ENCODE assay signal across 20 cellular contexts in genomic region chr3:182252802-182253201, GRCh38.
DNase-seq lines count a peak whose midpoint lies in the region; ATAC-seq lines count a peak whose summit lies in the region.
"Had no signal": no experiment of that assay in that cellular context is flagged by ENCODE, and none has a peak within 500 bp of the region (broad histone marks: within the 10 kb centered on the region; RNA-seq: fewer than 3 reads in every experiment).

No MANE protein-coding gene starts in this region.

- ATAC-seq in HG02763 (IDR thresholded peaks at IDR 0.05; ENCODE audit: unreplicated experiment) = no peak
- ATAC-seq: A549 had no signal

- peak; percentile 17 for DNase-seq in LHCN-M2 (ENCODE audit: low read depth)
- DNase-seq in caudate nucleus (lab: John Stamatoyannopoulos, UW) = no peak
- peak; percentile 32 for DNase-seq in medulla oblongata (ENCODE audit: extremely low spot score)
- no peak for DNase-seq in activated CD4-positive, alpha-beta T cell treated with anti-CD3 and anti-CD28 coated beads, Interleukin-2, amount 50 U/mL, for 48 hours
- no peak for DNase-seq in UCSD-AML1 (lab: John Stamatoyannopoulos, UW; ENCODE audit: unreplicated experiment)
- no peak for DNase-seq in NCI-H1436 treated with DMSO at 0.1 percent for 48 hours (lab: John Stamatoyannopoulos, UW)
- DNase-seq: 8988T; ACHN; AML-193; BE2C; CD4-positive, alpha-beta T cell; CD8-positive, alpha-beta memory T cell; DMS 273 treated with DMSO at 0.1 percent for 48 hours; DMS79; GF-D8; GOT3; HFFc6 had no signal

- H3K27ac ChIP-seq in caudate nucleus (ENCODE audit: low read depth, low read length) = peak overlapping the region; percentile 11
- H3K27ac ChIP-seq: A549; BLaER1 treated with 17β-estradiol and CSF1 and Interleukin-3, amounts not matched to agents 10 nM and 100 nM had no signal

Comparison
In these comparisons a context has a peak if more than half of its experiments do, and no peak if none do; other contexts are left out.
1. DNase-seq: peak in LHCN-M2 (single experiment) and medulla oblongata (single experiment); none in caudate nucleus (0 of 61), activated CD4-positive, alpha-beta T cell treated with anti-CD3 and anti-CD28 coated beads, Interleukin-2, amount 50 U/mL, for 48 hours (0 of 2), UCSD-AML1 (single experiment) and NCI-H1436 treated with DMSO at 0.1 percent for 48 hours (single experiment).